In genomic region chr12:50024804-50025186, GRCh38 we compare ENCODE assay signal across 8 cellular contexts. TPM values are rescaled to one million over a fixed set of nuclear protein-coding genes. Genes with fewer than 3 reads are reported as not detected.
DNase-seq lines count a peak whose midpoint lies in the region; TF ChIP-seq lines count a peak whose summit lies in the region.

No MANE protein-coding gene starts in this region.

- no peak overlapping the region for H4K91ac ChIP-seq in H9 (ENCODE audit: insufficient read length, low read depth, low read length)

- no peaks in the 10 kb centered on the region; a peak in 1 of 5 replicates for H3K9me3 Mint-ChIP-seq in H9
- H3K9me3 Mint-ChIP-seq in endodermal cell = no peaks in the 10 kb centered on the region

- no peak overlapping the region for H4K5ac ChIP-seq in H9 (ENCODE audit: insufficient read length, low read depth, low read length)

- H3K27ac Mint-ChIP-seq in H9 (peak overlapping the region; percentile 91 to 98 (median 91); a peak in 5 of 7 replicates), endodermal cell (peak overlapping the region; percentile 94)

- H3K4me2 ChIP-seq in DOHH2 (ENCODE audit: low read length) (peak overlapping the region; percentile 81), H9 (ENCODE audit: insufficient read depth, insufficient read length, low read length) (peak overlapping the region; percentile 94), OCI-LY3 (ENCODE audit: low read length) (peak overlapping the region; percentile 90)

- no peaks in the 10 kb centered on the region for H3K9me3 ChIP-seq in DOHH2 (ENCODE audit: control insufficient read depth, insufficient read depth, low read length)
- H3K9me3 ChIP-seq in H9 (ENCODE audit: control insufficient read depth, low read depth, low read length) = no peaks in the 10 kb centered on the region
- H3K9me3 ChIP-seq in OCI-LY3 (ENCODE audit: insufficient read depth, low read length) = no peaks in the 10 kb centered on the region
- no peaks in the 10 kb centered on the region for H3K9me3 ChIP-seq in endodermal cell (ENCODE audit: control insufficient read depth, low read length)
- H3K9me3 ChIP-seq in neuron (ENCODE audit: low read length) = no peaks in the 10 kb centered on the region

- H3K4me3 Mint-ChIP-seq in H9 = peak overlapping the region; percentile 97 to 98
- H3K4me3 Mint-ChIP-seq in endodermal cell = peak overlapping the region; percentile 95

- peaks cover 14 to 15% of the 10 kb centered on the region in 2 experiments for H3K4me1 Mint-ChIP-seq in H9
- H3K4me1 Mint-ChIP-seq in endodermal cell = peaks cover 2% of the 10 kb centered on the region

- H3K9ac ChIP-seq in H9 (ENCODE audit: extremely low read depth, insufficient read length, low read length) (peak overlapping the region; percentile 46), OCI-LY3 (ENCODE audit: low read length) (peak overlapping the region; percentile 89), endodermal cell (ENCODE audit: extremely low read depth, low read length, poor library complexity, severe bottlenecking) (peak overlapping the region; percentile 74)

- no peak overlapping the region for H3K23ac ChIP-seq in H9 (ENCODE audit: insufficient read length, low read depth, low read length)

- H3K27me3 ChIP-seq in DOHH2 (ENCODE audit: control insufficient read depth, low read length) (no peaks in the 10 kb centered on the region), H9 (ENCODE audit: insufficient read depth, low read length) (no peaks in the 10 kb centered on the region), OCI-LY3 (ENCODE audit: low read depth, low read length) (no peaks in the 10 kb centered on the region), endodermal cell (ENCODE audit: control insufficient read depth, insufficient read depth, low read length, poor library complexity, severe bottlenecking) (no peaks in the 10 kb centered on the region), neuron (ENCODE audit: insufficient read depth, low read length) (no peaks in the 10 kb centered on the region)

- H3K79me2 ChIP-seq in DOHH2 (ENCODE audit: control insufficient read depth, low read length) (peaks cover 55% of the 10 kb centered on the region), H9 (ENCODE audit: insufficient read depth, low read length) (peaks cover 13% of the 10 kb centered on the region; the same call in 1 of the 2 replicates), OCI-LY3 (ENCODE audit: low read length) (peaks cover 55% of the 10 kb centered on the region)

- no peak overlapping the region for H2BK120ac ChIP-seq in H9 (ENCODE audit: low read depth, low read length, poor library complexity, severe bottlenecking)

- H2BK12ac ChIP-seq in H9 (ENCODE audit: insufficient read length, low read depth, low read length) = no peak overlapping the region

- H3K4me3 ChIP-seq in DOHH2 (ENCODE audit: low read length) (peak overlapping the region; percentile 95), OCI-LY3 (ENCODE audit: low read length) (peak overlapping the region; percentile 88), endodermal cell (ENCODE audit: low read length) (peak overlapping the region; percentile 95), neuron (ENCODE audit: low read length) (peak overlapping the region; percentile 69)

- no peak overlapping the region for H3K4ac ChIP-seq in H9 (ENCODE audit: low read depth, low read length)

- no peak overlapping the region for H2BK5ac ChIP-seq in H9 (ENCODE audit: insufficient read length, low read length)

- no peak overlapping the region for H2BK15ac ChIP-seq in H9 (ENCODE audit: low read depth, low read length)

- no peak overlapping the region for H3T11ph ChIP-seq in H9 (ENCODE audit: low read length)

- no CpG with 5 or more reads among the region's 16 CpGs for WGBS in H9 (ENCODE audit: extremely low coverage, insufficient read length, low lambda C conversion rate)
- WGBS in endodermal cell (ENCODE audit: insufficient coverage in 1 of 2, insufficient read length in 1 of 2), 2 experiments = 2 to 3% methylated on average over 10 to 15 of the region's 16 CpGs

- H3F3A ChIP-seq in DOHH2 (ENCODE audit: control insufficient read depth, insufficient read depth) = no peaks in the 10 kb centered on the region; the same call in 1 of the 2 replicates

- H3K18ac ChIP-seq in H9 (ENCODE audit: insufficient read length, low read depth, low read length) = no peak overlapping the region

- peak overlapping the region; percentile 62 for H3K27ac ChIP-seq in DOHH2 (ENCODE audit: low read depth, low read length)
- H3K27ac ChIP-seq in H9 (ENCODE audit: insufficient read length, low read depth, low read length) = no peak overlapping the region
- H3K27ac ChIP-seq in OCI-LY3 (ENCODE audit: low read length) = peak overlapping the region; percentile 47
- H3K27ac ChIP-seq in endodermal cell (ENCODE audit: low read depth, low read length) = no peak overlapping the region

- H3K14ac ChIP-seq in H9 (ENCODE audit: insufficient read depth, low read length) = no peak overlapping the region

- H3K27me3 Mint-ChIP-seq in H9 (ENCODE audit: low read depth) (no peaks in the 10 kb centered on the region), endodermal cell (ENCODE audit: insufficient read depth) (no peaks in the 10 kb centered on the region)

- no peak overlapping the region for H4K8ac ChIP-seq in H9 (replicated peaks; ENCODE audit: insufficient read length, low read depth, low read length)

- H2AFZ ChIP-seq in H9 (ENCODE audit: low read length) (no peak overlapping the region), OCI-LY3 (ENCODE audit: low read depth, low read length) (no peak overlapping the region), neuron (ENCODE audit: low read depth, low read length) (peak overlapping the region; percentile 81)

- H3K36me3 ChIP-seq in DOHH2 (ENCODE audit: control insufficient read depth, low read length) (peaks cover 42% of the 10 kb centered on the region), OCI-LY3 (replicated peaks; ENCODE audit: low read depth, low read length) (peaks cover 18% of the 10 kb centered on the region), endodermal cell (ENCODE audit: control insufficient read depth, insufficient read depth, low read length) (peaks cover 7% of the 10 kb centered on the region), neuron (ENCODE audit: insufficient read depth, low read length) (no peaks in the 10 kb centered on the region)

- H2AK5ac ChIP-seq in H9 (ENCODE audit: insufficient read length, low read length) = no peak overlapping the region

- no peak overlapping the region for H2BK20ac ChIP-seq in H9 (ENCODE audit: low read depth, low read length, poor library complexity, severe bottlenecking)

- no peak overlapping the region for H3K56ac ChIP-seq in H9 (ENCODE audit: insufficient read length, low read depth, low read length)

- H4K20me1 ChIP-seq in DOHH2 (ENCODE audit: control insufficient read depth, insufficient read depth, low read depth, low read length) = peaks cover 10% of the 10 kb centered on the region; the same call in 1 of the 2 replicates
- no peaks in the 10 kb centered on the region for H4K20me1 ChIP-seq in H9 (ENCODE audit: control insufficient read depth, insufficient read depth, insufficient read length)
- peaks cover 26% of the 10 kb centered on the region for H4K20me1 ChIP-seq in OCI-LY3 (ENCODE audit: insufficient read depth, low read length)

- no peaks in the 10 kb centered on the region for H3K23me2 ChIP-seq in H9 (ENCODE audit: insufficient read length, low read depth, low read length, poor library complexity, severe bottlenecking)

- no peaks in the 10 kb centered on the region for H3K9me2 ChIP-seq in DOHH2 (replicated peaks; ENCODE audit: control insufficient read depth, low read length)

- H3K36me3 Mint-ChIP-seq in H9 (ENCODE audit: insufficient read depth in 1 of 3, low read depth in 3 of 3) (0 out of 7 replicates have a peak, but pooled peaks cover 0 to 2% (median 0%) of the 10 kb centered on the region in 3 experiments), endodermal cell (ENCODE audit: low read depth) (no peaks in the 10 kb centered on the region)

- H3K4me1 ChIP-seq in DOHH2 (ENCODE audit: control insufficient read depth, low read length) (peaks cover 42% of the 10 kb centered on the region), H9 (ENCODE audit: insufficient read depth, low read length) (peaks cover 2% of the 10 kb centered on the region; the same call in 1 of the 2 replicates), OCI-LY3 (ENCODE audit: low read length) (peaks cover 8% of the 10 kb centered on the region), endodermal cell (ENCODE audit: control insufficient read depth, insufficient read depth, low read length) (no peaks in the 10 kb centered on the region), neuron (ENCODE audit: insufficient read depth, low read length) (peaks cover 7% of the 10 kb centered on the region)

- TF ChIP-seq CTCF in DOHH2 (IDR thresholded peaks at IDR 0.05; ENCODE audit: low read depth, low read length, poor library complexity, severe bottlenecking) (no peak), H9 (conservative IDR thresholded peaks at IDR 0.05) (no peak), OCI-LY3 (IDR thresholded peaks at IDR 0.05; ENCODE audit: low read depth, low read length) (no peak), endodermal cell (conservative IDR thresholded peaks at IDR 0.05) (no peak)

- no peak for DNase-seq in H9
- DNase-seq in endodermal cell = no peak
- no peak for DNase-seq in UCSD-AML1 (lab: John Stamatoyannopoulos, UW; ENCODE audit: unreplicated experiment)
- DNase-seq in activated gamma-delta T cell treated with Interleukin-2 at 50 U/mL for 16 hours = no peak
- no peak for DNase-seq in activated CD8-positive, alpha-beta memory T cell treated with anti-CD3 and anti-CD28 coated beads, Interleukin-2, amount 50 U/mL, for 4 hours

- no peaks in the 10 kb centered on the region for H3K79me1 ChIP-seq in H9 (ENCODE audit: insufficient read depth, low read depth, low read length, poor library complexity, severe bottlenecking)

RNA-seq across cellular contexts. Expression of gene RACGAP1, which starts 0.5 kb away (rescaled TPM):
- total RNA-seq in H9 (2021) (60.8 and 64.8 TPM in 2 replicates), endodermal cell (10 to 100 TPM; 49.6 to 96.6 TPM)
- polyA plus RNA-seq in endodermal cell (2013, experiment 1 of 2) = 76.4 TPM
- 79.6 TPM for polyA plus RNA-seq in endodermal cell (2013, experiment 2 of 2)

RNA-seq across cellular contexts. Expression of gene ASIC1, which starts 32.6 kb away (rescaled TPM):
- 3.9 and 4.0 TPM in 2 replicates for total RNA-seq in H9 (2021)
- 1 to 10 TPM; 4.2 to 5.2 TPM for total RNA-seq in endodermal cell
- polyA plus RNA-seq in endodermal cell (2013, experiment 1 of 2) = 19.3 TPM
- 17.1 TPM for polyA plus RNA-seq in endodermal cell (2013, experiment 2 of 2)

RNA-seq across cellular contexts. Expression of gene AQP6, which starts 52.0 kb away (rescaled TPM):
- total RNA-seq in H9 (2021) (0.09 and 0.11 TPM in 2 replicates), endodermal cell (under 1 TPM in 1 of 2 donors, not detected in 1; 0.20 TPM)
- polyA plus RNA-seq in endodermal cell (2013, experiment 1 of 2) = 0.28 TPM
- 0.04 TPM for polyA plus RNA-seq in endodermal cell (2013, experiment 2 of 2)

Comparison
In these comparisons a context has a peak if more than half of its experiments do, and no peak if none do; other contexts are left out.
1. H3K27ac ChIP-seq: peak in DOHH2 (single experiment) and OCI-LY3 (single experiment); none in H9 (single experiment) and endodermal cell (single experiment).
2. Peak in every context shown above with its lines, with median percentiles within 50 percentile points of each other: H3K4me2 ChIP-seq, H3K4me3 ChIP-seq and H3K9ac ChIP-seq.